In genomic region chr1:64337476-64337875, GRCh38 we compare ENCODE assay signal across 24 cellular contexts.
"Had no signal": no experiment of that assay in that cellular context is flagged by ENCODE, and none has a peak within 500 bp of the region (broad histone marks: within the 10 kb centered on the region; RNA-seq: fewer than 3 reads in every experiment).

No MANE protein-coding gene starts in this region.

- H3K9me3 Mint-ChIP-seq: activated naive CD4-positive, alpha-beta T cell treated with anti-CD3 and anti-CD28 coated beads, Interleukin-2, amount 50 U/mL, for 72 hours; activated T-helper 1 cell treated with anti-CD3 and anti-CD28 coated beads, Interleukin-12 subunit alpha, Interleukin-12 subunit beta, Interleukin-2, Interleukin-4 antibody, amounts not matched to agents 30 ng/mL and 10 ng/mL and 1 ng/mL, durations not matched to agents 14 hours and 24 hours and 36 hours; nephron; stimulated activated memory B cell treated with anti-CD40 and anti-IgM and Interleukin-4, amounts not matched to agents 10 μg/mL and 1 μg/mL and 100 μg/mL, for 72 hours had no signal

- H3K4me3 ChIP-seq: adrenal gland, gastrocnemius medialis, heart left ventricle, left ventricle myocardium inferior, sigmoid colon, spleen, thoracic aorta, upper lobe of right lung had no signal

- DNase-seq: activated CD4-positive, alpha-beta T cell treated with anti-CD3 and anti-CD28 coated beads for 36 hours; activated CD4-positive, alpha-beta T cell treated with anti-CD3 and anti-CD28 coated beads, Interleukin-2, amount 50 U/mL, for 48 hours; activated gamma-delta T cell treated with Interleukin-2 at 50 U/mL for 16 hours; activated T-cell treated with anti-CD3 and anti-CD28 coated beads for 4 hours; adrenal gland; cerebellar nuclear complex; cortex of kidney; effector CD4-positive, alpha-beta T cell; gastrocnemius medialis; heart left ventricle; left ventricle myocardium inferior; mammary epithelial cell; midbrain; nucleus accumbens; sigmoid colon; spleen; stimulated activated CD4-positive, alpha-beta T cell treated with anti-CD3 and anti-CD28 coated beads, Interleukin-4, amount 100 ng/mL, for 4 hours; upper lobe of right lung had no signal

- H3K27ac ChIP-seq: adrenal gland, gastrocnemius medialis, heart left ventricle, left ventricle myocardium inferior, sigmoid colon, spleen, thoracic aorta, upper lobe of right lung had no signal

- H3K36me3 ChIP-seq: adrenal gland, gastrocnemius medialis, heart left ventricle, left ventricle myocardium inferior, sigmoid colon, spleen, thoracic aorta, upper lobe of right lung had no signal

- H3K9me3 ChIP-seq: adrenal gland, gastrocnemius medialis, heart left ventricle, left ventricle myocardium inferior, sigmoid colon, spleen, thoracic aorta, upper lobe of right lung had no signal

- ATAC-seq: activated CD4-positive, alpha-beta T cell treated with anti-CD3 and anti-CD28 coated beads for 36 hours; activated naive CD4-positive, alpha-beta T cell treated with anti-CD3 and anti-CD28 coated beads, Interleukin-2, amount 50 U/mL, for 72 hours; gastrocnemius medialis; heart left ventricle; stimulated activated memory B cell treated with anti-CD40 and anti-IgM and Interleukin-4, amounts not matched to agents 10 μg/mL and 1 μg/mL and 100 μg/mL, for 72 hours; upper lobe of right lung; WTC11 had no signal

- H3K27ac Mint-ChIP-seq: activated CD4-positive, alpha-beta T cell treated with anti-CD3 and anti-CD28 coated beads for 36 hours; activated naive CD4-positive, alpha-beta T cell treated with anti-CD3 and anti-CD28 coated beads, Interleukin-2, amount 50 U/mL, for 72 hours; activated T-helper 1 cell treated with anti-CD3 and anti-CD28 coated beads, Interleukin-12 subunit alpha, Interleukin-12 subunit beta, Interleukin-2, Interleukin-4 antibody, amounts not matched to agents 30 ng/mL and 10 ng/mL and 1 ng/mL, durations not matched to agents 14 hours and 24 hours and 36 hours; stimulated activated memory B cell treated with anti-CD40 and anti-IgM and Interleukin-4, amounts not matched to agents 10 μg/mL and 1 μg/mL and 100 μg/mL, for 72 hours; WTC11 had no signal

- H3K4me1 ChIP-seq: adrenal gland, gastrocnemius medialis, heart left ventricle, left ventricle myocardium inferior, sigmoid colon, spleen, upper lobe of right lung had no signal

- H3K27me3 ChIP-seq: adrenal gland, gastrocnemius medialis, heart left ventricle, sigmoid colon, spleen, upper lobe of right lung had no signal

- H3K4me3 Mint-ChIP-seq: activated CD4-positive, alpha-beta T cell treated with anti-CD3 and anti-CD28 coated beads for 36 hours; activated T-helper 1 cell treated with anti-CD3 and anti-CD28 coated beads, Interleukin-12 subunit alpha, Interleukin-12 subunit beta, Interleukin-2, Interleukin-4 antibody, amounts not matched to agents 30 ng/mL and 10 ng/mL and 1 ng/mL, durations not matched to agents 14 hours and 24 hours and 36 hours; nephron; stimulated activated memory B cell treated with anti-CD40 and anti-IgM and Interleukin-4, amounts not matched to agents 10 μg/mL and 1 μg/mL and 100 μg/mL, for 72 hours; WTC11 had no signal

- H3K4me1 Mint-ChIP-seq: activated CD4-positive, alpha-beta T cell treated with anti-CD3 and anti-CD28 coated beads for 36 hours; stimulated activated memory B cell treated with anti-CD40 and anti-IgM and Interleukin-4, amounts not matched to agents 10 μg/mL and 1 μg/mL and 100 μg/mL, for 72 hours had no signal

- H3K36me3 Mint-ChIP-seq: activated naive CD4-positive, alpha-beta T cell treated with anti-CD3 and anti-CD28 coated beads, Interleukin-2, amount 50 U/mL, for 72 hours; stimulated activated memory B cell treated with anti-CD40 and anti-IgM and Interleukin-4, amounts not matched to agents 10 μg/mL and 1 μg/mL and 100 μg/mL, for 72 hours had no signal
